In the genomic region with DNA sequence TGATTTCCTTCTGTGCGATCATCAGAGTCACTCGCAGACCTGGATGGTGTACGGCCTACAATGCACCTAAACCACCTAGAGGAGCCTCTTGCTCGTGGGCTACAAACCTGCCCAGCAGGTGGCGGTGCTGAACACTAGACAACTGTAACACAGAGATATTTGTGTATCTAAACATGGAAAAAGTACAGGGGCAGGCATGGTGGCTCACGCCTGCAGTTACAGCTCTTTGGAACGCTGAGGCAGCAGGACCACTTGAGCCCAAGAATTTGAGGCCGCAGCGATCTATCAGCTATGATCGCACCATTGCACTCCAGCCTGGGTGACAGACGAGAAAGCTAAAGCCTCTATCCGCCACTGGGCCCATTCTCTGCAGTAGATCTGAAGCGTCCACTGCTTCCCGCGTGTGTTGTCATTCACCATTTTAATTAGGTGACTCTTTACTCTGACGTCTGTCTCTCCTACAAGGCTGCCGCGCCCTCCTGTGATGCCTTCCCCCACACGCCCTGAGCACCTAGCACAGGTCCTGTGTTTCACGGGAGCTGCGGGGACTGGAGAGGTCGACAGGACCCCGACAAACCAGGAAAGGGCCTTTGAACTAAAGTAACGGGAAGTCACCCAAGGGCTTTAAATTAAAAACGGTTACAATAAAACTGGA, we compare ENCODE assay signal across 8 cellular contexts. TPM values are rescaled to one million over a fixed set of nuclear protein-coding genes. Genes with fewer than 3 reads are reported as not detected.
DNase-seq lines count a peak whose midpoint lies in the region; ATAC-seq, FAIRE-seq and TF ChIP-seq lines count a peak whose summit lies in the region.

No MANE protein-coding gene starts in this region.

- peak in 2 of 4 donors; percentile 32 to 59 for TF ChIP-seq POLR2A in upper lobe of left lung (IDR thresholded peaks at IDR 0.05)

- peak; percentile 87 to 95 (median 90) for DNase-seq in CD4-positive, alpha-beta memory T cell
- DNase-seq in HT-29 (ENCODE audit: low spot score) (peak; percentile 96), RCC 7860 (ENCODE audit: low spot score) (peak; percentile 77), glomerular visceral epithelial cell (ENCODE audit: extremely low spot score) (peak; percentile 80), trophoblast cell (peak; percentile 86 to 95), upper lobe of left lung (peak in 1 of 2 donors; percentile 91)
- DNase-seq in activated effector memory CD4-positive, alpha-beta T cell treated with Interleukin-2 at 50 U/mL for 16 hours, result peak; percentile 81

- no peak for FAIRE-seq in RCC 7860 (lab: Jason Lieb, UNC)

- peak; percentile 53 to 76 (median 68) for TF ChIP-seq CTCF in upper lobe of left lung (IDR thresholded peaks at IDR 0.05)

- H3K27ac Mint-ChIP-seq in CD4-positive, alpha-beta memory T cell, result peak overlapping the region; percentile 99 to 100 (median 100)

- intact Hi-C loops in CD4-positive, alpha-beta memory T cell (cut with micrococcal nuclease), result loop anchor here (1.0 to 2.0 kb wide), 9 partner anchors 10 to 771 kb away; a partner anchor contains a TSS

- peak overlapping the region; percentile 4 for H3K18ac ChIP-seq in trophoblast cell (ENCODE audit: low read length)

- H3K4me2 ChIP-seq in trophoblast cell (ENCODE audit: low read length), result peak overlapping the region; percentile 88

- H2AFZ ChIP-seq in trophoblast cell (ENCODE audit: insufficient read depth, low read length, poor library complexity), result peak overlapping the region; percentile 76

- H4K8ac ChIP-seq in trophoblast cell (ENCODE audit: low read depth, low read length), result peak overlapping the region; percentile 5

- peaks cover 0 to 6% of the 10 kb centered on the region in 2 donors for H3K27me3 Mint-ChIP-seq in CD4-positive, alpha-beta memory T cell

- TF ChIP-seq EP300 in upper lobe of left lung (IDR thresholded peaks at IDR 0.05), result no peak

- H4K91ac ChIP-seq in trophoblast cell (ENCODE audit: low read depth, low read length), result peak overlapping the region; percentile 91

- peak overlapping the region; percentile 97 for H3K9ac ChIP-seq in trophoblast cell (ENCODE audit: low read length)

- peak overlapping the region; percentile 97 for H3K27ac ChIP-seq in CD4-positive, alpha-beta memory T cell (ENCODE audit: low read depth, low read length)
- no peak overlapping the region for H3K27ac ChIP-seq in trophoblast cell (ENCODE audit: low read depth, low read length)
- peak overlapping the region; percentile 96 to 98 (median 96) for H3K27ac ChIP-seq in upper lobe of left lung

- H3K4me1 ChIP-seq in CD4-positive, alpha-beta memory T cell (ENCODE audit: insufficient read depth, low read length), result peaks cover 23% of the 10 kb centered on the region
- H3K4me1 ChIP-seq in trophoblast cell (ENCODE audit: control insufficient read depth in 1 of 2, insufficient read depth in 2 of 2, low read length in 2 of 2) (peaks cover 4 to 10% of the 10 kb centered on the region in 2 experiments), upper lobe of left lung (peaks cover 27 to 43% (median 34%) of the 10 kb centered on the region in 4 donors)

- no peaks in the 10 kb centered on the region for H3K27me3 ChIP-seq in CD4-positive, alpha-beta memory T cell (ENCODE audit: insufficient read depth, low read length)
- H3K27me3 ChIP-seq in trophoblast cell (ENCODE audit: insufficient read depth, low read length) (no peaks in the 10 kb centered on the region), upper lobe of left lung (no peaks in the 10 kb centered on the region)

- peaks cover 0 to 6% (median 0%) of the 10 kb centered on the region in 8 donors for H3K9me3 Mint-ChIP-seq in CD4-positive, alpha-beta memory T cell

- H2BK12ac ChIP-seq in trophoblast cell (ENCODE audit: low read length), result no peak overlapping the region

- no peak overlapping the region for H2BK5ac ChIP-seq in trophoblast cell (ENCODE audit: low read depth, low read length, poor library complexity)

- peaks cover 17 to 51% (median 27%) of the 10 kb centered on the region in 4 donors for H3K4me1 Mint-ChIP-seq in CD4-positive, alpha-beta memory T cell

- peak overlapping the region; percentile 80 to 87 for H3K4me3 ChIP-seq in CD4-positive, alpha-beta memory T cell (ENCODE audit: low read length in 2 of 2)
- H3K4me3 ChIP-seq in trophoblast cell (ENCODE audit: low read depth, low read length), result peak overlapping the region; percentile 98
- H3K4me3 ChIP-seq in upper lobe of left lung, result peak overlapping the region; percentile 64 to 99 (median 79)

- ATAC-seq in GM19324 (IDR thresholded peaks at IDR 0.05; ENCODE audit: low FRiP score, unreplicated experiment) (peak; percentile 27), upper lobe of left lung (ENCODE audit: low FRiP score in 2 of 2) (peak in 1 of 2 donors; percentile 77)

- H3K14ac ChIP-seq in trophoblast cell (ENCODE audit: low read length), result peak overlapping the region; percentile 84

- no peak overlapping the region for H2AK5ac ChIP-seq in trophoblast cell (ENCODE audit: low read length)

- peak overlapping the region; percentile 91 to 99 (median 98) for H3K4me3 Mint-ChIP-seq in CD4-positive, alpha-beta memory T cell

- peaks cover 4 to 42% of the 10 kb centered on the region in 2 donors for H3K36me3 Mint-ChIP-seq in CD4-positive, alpha-beta memory T cell

- POLR2A ChIA-PET in CD4-positive, alpha-beta memory T cell (lab: Charles Lee; ENCODE audit: partially characterized antibody), result interaction anchor here (0.6 to 3.0 kb wide), 14 partner anchors 19 to 83 kb away, joined by 3 to 18 read pairs (median 5); a partner anchor contains a TSS

- H2BK120ac ChIP-seq in trophoblast cell (ENCODE audit: insufficient read depth, low read length, poor library complexity), result peak overlapping the region; percentile 80

- H3K4ac ChIP-seq in trophoblast cell (ENCODE audit: low read depth, low read length), result peak overlapping the region; percentile 84

- CTCF ChIA-PET in CD4-positive, alpha-beta memory T cell (lab: Charles Lee; ENCODE audit: partially characterized antibody), result interaction anchor here (0.6 to 3.3 kb wide), 23 partner anchors 8 to 205 kb away, joined by 3 to 28 read pairs (median 7); a partner anchor contains a TSS

- H3K36me3 ChIP-seq in CD4-positive, alpha-beta memory T cell (ENCODE audit: insufficient read depth, low read length), result no peaks in the 10 kb centered on the region
- peaks cover 19 to 21% of the 10 kb centered on the region in 2 experiments for H3K36me3 ChIP-seq in trophoblast cell (ENCODE audit: control insufficient read depth in 1 of 2, insufficient read depth in 2 of 2, low read length in 2 of 2)
- peaks cover 7 to 37% (median 27%) of the 10 kb centered on the region in 4 donors for H3K36me3 ChIP-seq in upper lobe of left lung

- H3K79me2 ChIP-seq in trophoblast cell (ENCODE audit: control insufficient read depth, insufficient read depth, low read length, poor library complexity), result peaks cover 5% of the 10 kb centered on the region

- no peaks in the 10 kb centered on the region for H3K9me3 ChIP-seq in CD4-positive, alpha-beta memory T cell (ENCODE audit: control insufficient read depth in 1 of 2, low read length in 2 of 2)
- peaks cover 5% of the 10 kb centered on the region for H3K9me3 ChIP-seq in trophoblast cell (ENCODE audit: insufficient read depth, low read depth, low read length)
- no peaks in the 10 kb centered on the region for H3K9me3 ChIP-seq in upper lobe of left lung

- peak overlapping the region; percentile 67 for H4K12ac ChIP-seq in trophoblast cell (ENCODE audit: low read depth, low read length)

- no CpG with 5 or more reads among the region's 25 CpGs for WGBS in trophoblast cell (ENCODE audit: extremely low coverage, insufficient coverage, insufficient read length)
- 4 to 7% methylated on average over 14 to 25 of the region's 25 CpGs for WGBS in upper lobe of left lung, 2 donors

- no peak overlapping the region for H3K23ac ChIP-seq in trophoblast cell (ENCODE audit: low read length)

- H3K79me1 ChIP-seq in trophoblast cell (ENCODE audit: low read length), result peaks cover 7% of the 10 kb centered on the region

RNA-seq across cellular contexts. Expression of a gene that starts 0.8 kb away (rescaled TPM):
- 10 to 100 TPM; 66.5 to 74.0 TPM for total RNA-seq in CD4-positive, alpha-beta memory T cell
- polyA plus RNA-seq in CD4-positive, alpha-beta memory T cell, result 10 to 100 TPM; 14.1 to 40.8 TPM
- 87.7 and 88.4 TPM in 2 replicates for total RNA-seq in HT-29 (2014; rRNA removed; shearing (Covaris generic))
- polyA plus RNA-seq in trophoblast cell (2013), result 32.7 and 32.8 TPM in 2 replicates
- 100 to 1,000 TPM in 1 of 6 donors, 10 to 100 TPM in 5; 41.7 to 106 (median 56.3) TPM for total RNA-seq in upper lobe of left lung

RNA-seq across cellular contexts. Expression of a gene that starts 0.8 kb away (rescaled TPM):
- total RNA-seq in CD4-positive, alpha-beta memory T cell, result 10 to 100 TPM; 31.5 to 33.1 TPM
- polyA plus RNA-seq in CD4-positive, alpha-beta memory T cell, result 100 to 1,000 TPM in 1 of 2 donors, 10 to 100 TPM in 1; 69.0 to 107 TPM
- 80.3 and 102 TPM in 2 replicates for total RNA-seq in HT-29 (2014; rRNA removed; shearing (Covaris generic))
- polyA plus RNA-seq in trophoblast cell (2013), result 16.2 and 17.1 TPM in 2 replicates
- total RNA-seq in upper lobe of left lung, result 10 to 100 TPM; 12.6 to 44.2 (median 33.0) TPM

RNA-seq across cellular contexts. Expression of a gene that starts 28.8 kb away (rescaled TPM):
- total RNA-seq in CD4-positive, alpha-beta memory T cell, result 1 to 10 TPM; 6.4 to 7.2 TPM
- polyA plus RNA-seq in CD4-positive, alpha-beta memory T cell, result 1 to 10 TPM; 1.4 to 2.2 TPM
- not detected in 2 replicates for total RNA-seq in HT-29 (2014; rRNA removed; shearing (Covaris generic))
- 0.11 and 0.19 TPM in 2 replicates for polyA plus RNA-seq in trophoblast cell (2013)
- total RNA-seq in upper lobe of left lung, result 1 to 10 TPM in 1 of 6 donors, not detected in 5; 7.4 TPM

RNA-seq across cellular contexts. Expression of a gene that starts 31.2 kb away (rescaled TPM):
- 10 to 100 TPM; 87.2 to 90.3 TPM for total RNA-seq in CD4-positive, alpha-beta memory T cell
- 10 to 100 TPM; 63.9 to 97.8 TPM for polyA plus RNA-seq in CD4-positive, alpha-beta memory T cell
- 73.5 and 78.5 TPM in 2 replicates for total RNA-seq in HT-29 (2014; rRNA removed; shearing (Covaris generic))
- polyA plus RNA-seq in trophoblast cell (2013), result 16.9 and 18.0 TPM in 2 replicates
- 10 to 100 TPM; 10.4 to 93.2 (median 32.9) TPM for total RNA-seq in upper lobe of left lung

RNA-seq across cellular contexts. Expression of a gene that starts 39.3 kb away (rescaled TPM):
- not detected for total RNA-seq in CD4-positive, alpha-beta memory T cell
- not detected for polyA plus RNA-seq in CD4-positive, alpha-beta memory T cell
- 25.0 and 36.5 TPM in 2 replicates for total RNA-seq in HT-29 (2014; rRNA removed; shearing (Covaris generic))
- 0.21 TPM in 2 replicates for polyA plus RNA-seq in trophoblast cell (2013)
- total RNA-seq in upper lobe of left lung, result not detected
